1 cellular context compared by ENCODE assay signal in the genomic region with DNA sequence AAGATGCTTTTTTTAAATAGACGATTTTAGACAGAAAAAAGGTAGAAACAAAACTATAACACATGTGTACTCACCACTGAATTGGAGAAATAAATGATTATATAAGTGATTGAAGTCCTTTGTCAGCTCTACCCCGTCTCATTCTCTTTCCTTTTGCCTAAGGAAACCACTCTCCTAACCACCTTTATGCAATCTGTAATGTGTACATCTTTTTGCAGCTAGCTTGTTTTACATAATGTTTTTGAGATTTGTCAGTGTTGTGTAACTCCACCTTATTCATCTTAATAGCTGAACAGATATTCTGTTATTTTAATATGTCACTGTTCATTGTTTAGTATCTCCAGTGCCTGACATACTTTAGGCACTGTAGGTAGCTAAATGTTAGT.
TF ChIP-seq lines count a peak whose summit lies in the region.

No MANE protein-coding gene starts in this region.

TF ChIP-seq in WTC11, 78 proteins besides CTCF, POLR2A, EP300 and RAD21 (continued from another document):
- TF ChIP-seq, protein P1, sequence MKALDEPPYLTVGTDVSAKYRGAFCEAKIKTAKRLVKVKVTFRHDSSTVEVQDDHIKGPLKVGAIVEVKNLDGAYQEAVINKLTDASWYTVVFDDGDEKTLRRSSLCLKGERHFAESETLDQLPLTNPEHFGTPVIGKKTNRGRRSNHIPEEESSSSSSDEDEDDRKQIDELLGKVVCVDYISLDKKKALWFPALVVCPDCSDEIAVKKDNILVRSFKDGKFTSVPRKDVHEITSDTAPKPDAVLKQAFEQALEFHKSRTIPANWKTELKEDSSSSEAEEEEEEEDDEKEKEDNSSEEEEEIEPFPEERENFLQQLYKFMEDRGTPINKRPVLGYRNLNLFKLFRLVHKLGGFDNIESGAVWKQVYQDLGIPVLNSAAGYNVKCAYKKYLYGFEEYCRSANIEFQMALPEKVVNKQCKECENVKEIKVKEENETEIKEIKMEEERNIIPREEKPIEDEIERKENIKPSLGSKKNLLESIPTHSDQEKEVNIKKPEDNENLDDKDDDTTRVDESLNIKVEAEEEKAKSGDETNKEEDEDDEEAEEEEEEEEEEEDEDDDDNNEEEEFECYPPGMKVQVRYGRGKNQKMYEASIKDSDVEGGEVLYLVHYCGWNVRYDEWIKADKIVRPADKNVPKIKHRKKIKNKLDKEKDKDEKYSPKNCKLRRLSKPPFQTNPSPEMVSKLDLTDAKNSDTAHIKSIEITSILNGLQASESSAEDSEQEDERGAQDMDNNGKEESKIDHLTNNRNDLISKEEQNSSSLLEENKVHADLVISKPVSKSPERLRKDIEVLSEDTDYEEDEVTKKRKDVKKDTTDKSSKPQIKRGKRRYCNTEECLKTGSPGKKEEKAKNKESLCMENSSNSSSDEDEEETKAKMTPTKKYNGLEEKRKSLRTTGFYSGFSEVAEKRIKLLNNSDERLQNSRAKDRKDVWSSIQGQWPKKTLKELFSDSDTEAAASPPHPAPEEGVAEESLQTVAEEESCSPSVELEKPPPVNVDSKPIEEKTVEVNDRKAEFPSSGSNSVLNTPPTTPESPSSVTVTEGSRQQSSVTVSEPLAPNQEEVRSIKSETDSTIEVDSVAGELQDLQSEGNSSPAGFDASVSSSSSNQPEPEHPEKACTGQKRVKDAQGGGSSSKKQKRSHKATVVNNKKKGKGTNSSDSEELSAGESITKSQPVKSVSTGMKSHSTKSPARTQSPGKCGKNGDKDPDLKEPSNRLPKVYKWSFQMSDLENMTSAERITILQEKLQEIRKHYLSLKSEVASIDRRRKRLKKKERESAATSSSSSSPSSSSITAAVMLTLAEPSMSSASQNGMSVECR (CRISPR knock-in tag; IDR thresholded peaks at IDR 0.05; ENCODE audit: borderline replicate concordance), result no peak
- no peak for TF ChIP-seq MXD4 (CRISPR knock-in tag; IDR thresholded peaks at IDR 0.05; ENCODE audit: borderline replicate concordance)
